In the genomic region with DNA sequence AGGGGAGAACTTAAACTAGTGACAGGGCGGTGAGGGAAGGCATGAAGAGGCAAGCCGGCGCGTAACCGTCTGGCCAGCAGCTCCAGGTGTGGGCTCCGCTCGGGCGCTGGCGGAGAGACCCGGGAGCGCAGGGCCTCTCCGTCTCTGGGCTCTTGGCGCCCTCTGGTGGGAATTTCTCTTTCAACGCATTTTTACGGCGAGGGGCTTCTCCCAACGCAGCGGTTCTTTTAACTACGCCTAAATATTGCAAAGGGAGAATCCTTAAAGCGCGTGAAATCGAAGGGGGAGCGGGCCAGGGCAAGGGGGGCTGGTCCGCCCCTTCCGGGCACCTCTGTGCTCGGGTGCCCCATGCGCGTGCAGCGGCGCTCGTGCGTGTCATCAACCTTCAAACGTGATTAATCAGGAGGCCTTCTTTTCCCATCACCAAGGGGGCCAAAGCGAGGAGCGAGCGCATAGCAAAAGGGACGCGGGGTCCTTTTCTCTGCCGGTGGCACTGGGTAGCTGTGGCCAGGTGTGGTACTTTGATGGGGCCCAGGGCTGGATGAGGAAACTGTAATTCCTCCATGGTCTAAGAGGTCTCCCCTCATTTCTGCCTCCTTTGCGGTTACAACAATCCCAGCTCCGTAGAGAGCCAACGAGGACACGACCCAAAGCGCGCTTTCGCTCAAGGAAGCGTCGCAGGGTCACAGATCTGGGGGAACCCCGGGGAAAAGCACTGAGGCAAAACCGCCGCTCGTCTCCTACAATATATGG, we compare ENCODE assay signal across 1 cellular context.
TF ChIP-seq lines count a peak whose summit lies in the region.

No MANE protein-coding gene starts in this region.

TF ChIP-seq in K562, 482 proteins besides CTCF, POLR2A, EP300 and RAD21 (continued from another document and continues in another):
- TF ChIP-seq ZNF395 (CRISPR knock-in tag; IDR thresholded peaks at IDR 0.05) (peak; percentile 40; the same call in 1 of the 2 replicates), FIP1L1 (IDR thresholded peaks at IDR 0.05; ENCODE audit: low read depth, low read length, poor library complexity, severe bottlenecking) (no peak), GTF2E2 (tag; IDR thresholded peaks at IDR 0.05) (no peak; the same call in 1 of the 2 replicates), ZFP91 (CRISPR knock-in tag; IDR thresholded peaks at IDR 0.05) (no peak), C11orf30 (IDR thresholded peaks at IDR 0.05; ENCODE audit: low read depth) (no peak), ELF2 (CRISPR knock-in tag; IDR thresholded peaks at IDR 0.05) (0 out of 2 replicates have a peak, but pooled peaks have one; percentile 53), MXD1 (CRISPR knock-in tag; IDR thresholded peaks at IDR 0.05; ENCODE audit: borderline replicate concordance, poor library complexity, severe bottlenecking) (no peak), ZFX (CRISPR knock-in tag; IDR thresholded peaks at IDR 0.05) (peak; percentile 71), ZFP36 (IDR thresholded peaks at IDR 0.05; ENCODE audit: low read depth, low read length, partially characterized antibody) (no peak), ZNF41 (CRISPR knock-in tag; conservative IDR thresholded peaks at IDR 0.05) (no peak), TARDBP (IDR thresholded peaks at IDR 0.05) (no peak; the same call in 1 of the 2 replicates), KAT8 (IDR thresholded peaks at IDR 0.05; ENCODE audit: low read depth) (no peak), TEAD1 (CRISPR knock-in tag; IDR thresholded peaks at IDR 0.05) (peak; percentile 45 to 48; a peak in 1 of 4 replicates), CBX8 (IDR thresholded peaks at IDR 0.05; ENCODE audit: borderline replicate concordance, extremely low read depth, low read depth, low read length, poor library complexity, severe bottlenecking) (no peak), TAL1 (IDR thresholded peaks at IDR 0.05) (no peak), RB1 (IDR thresholded peaks at IDR 0.05; ENCODE audit: low read depth) (peak; percentile 54; the same call in 1 of the 2 replicates), CREB5 (CRISPR knock-in tag; IDR thresholded peaks at IDR 0.05) (no peak), MNT (conservative IDR thresholded peaks at IDR 0.05) (peak in 1 of 2 experiments; percentile 23; a peak in 1 of 4 replicates), YY1 (IDR thresholded peaks at IDR 0.05; ENCODE audit: borderline replicate concordance in 1 of 3, control insufficient read depth in 1 of 3, extremely low read depth in 1 of 3, insufficient read depth in 3 of 3, insufficient read length in 1 of 3, insufficient replicate concordance in 2 of 3, low read depth in 1 of 3, low read length in 2 of 3) (peak in 1 of 3 experiments; percentile 4), COPS2 (conservative IDR thresholded peaks at IDR 0.05) (no peak), NONO (IDR thresholded peaks at IDR 0.05; ENCODE audit: low read depth in 2 of 2, low read length in 1 of 2) (0 out of 4 replicates have a peak, but pooled peaks of 1 of the 2 experiments have one; percentile 6), SMARCB1 (IDR thresholded peaks at IDR 0.05; ENCODE audit: insufficient read length, low read depth) (no peak), KDM4B (IDR thresholded peaks at IDR 0.05; ENCODE audit: borderline replicate concordance in 2 of 2, low read depth in 1 of 2) (peak in 1 of 2 experiments; percentile 52; a peak in 1 of 4 replicates), ZBTB2 (IDR thresholded peaks at IDR 0.05) (no peak)
- TF ChIP-seq, protein P1, sequence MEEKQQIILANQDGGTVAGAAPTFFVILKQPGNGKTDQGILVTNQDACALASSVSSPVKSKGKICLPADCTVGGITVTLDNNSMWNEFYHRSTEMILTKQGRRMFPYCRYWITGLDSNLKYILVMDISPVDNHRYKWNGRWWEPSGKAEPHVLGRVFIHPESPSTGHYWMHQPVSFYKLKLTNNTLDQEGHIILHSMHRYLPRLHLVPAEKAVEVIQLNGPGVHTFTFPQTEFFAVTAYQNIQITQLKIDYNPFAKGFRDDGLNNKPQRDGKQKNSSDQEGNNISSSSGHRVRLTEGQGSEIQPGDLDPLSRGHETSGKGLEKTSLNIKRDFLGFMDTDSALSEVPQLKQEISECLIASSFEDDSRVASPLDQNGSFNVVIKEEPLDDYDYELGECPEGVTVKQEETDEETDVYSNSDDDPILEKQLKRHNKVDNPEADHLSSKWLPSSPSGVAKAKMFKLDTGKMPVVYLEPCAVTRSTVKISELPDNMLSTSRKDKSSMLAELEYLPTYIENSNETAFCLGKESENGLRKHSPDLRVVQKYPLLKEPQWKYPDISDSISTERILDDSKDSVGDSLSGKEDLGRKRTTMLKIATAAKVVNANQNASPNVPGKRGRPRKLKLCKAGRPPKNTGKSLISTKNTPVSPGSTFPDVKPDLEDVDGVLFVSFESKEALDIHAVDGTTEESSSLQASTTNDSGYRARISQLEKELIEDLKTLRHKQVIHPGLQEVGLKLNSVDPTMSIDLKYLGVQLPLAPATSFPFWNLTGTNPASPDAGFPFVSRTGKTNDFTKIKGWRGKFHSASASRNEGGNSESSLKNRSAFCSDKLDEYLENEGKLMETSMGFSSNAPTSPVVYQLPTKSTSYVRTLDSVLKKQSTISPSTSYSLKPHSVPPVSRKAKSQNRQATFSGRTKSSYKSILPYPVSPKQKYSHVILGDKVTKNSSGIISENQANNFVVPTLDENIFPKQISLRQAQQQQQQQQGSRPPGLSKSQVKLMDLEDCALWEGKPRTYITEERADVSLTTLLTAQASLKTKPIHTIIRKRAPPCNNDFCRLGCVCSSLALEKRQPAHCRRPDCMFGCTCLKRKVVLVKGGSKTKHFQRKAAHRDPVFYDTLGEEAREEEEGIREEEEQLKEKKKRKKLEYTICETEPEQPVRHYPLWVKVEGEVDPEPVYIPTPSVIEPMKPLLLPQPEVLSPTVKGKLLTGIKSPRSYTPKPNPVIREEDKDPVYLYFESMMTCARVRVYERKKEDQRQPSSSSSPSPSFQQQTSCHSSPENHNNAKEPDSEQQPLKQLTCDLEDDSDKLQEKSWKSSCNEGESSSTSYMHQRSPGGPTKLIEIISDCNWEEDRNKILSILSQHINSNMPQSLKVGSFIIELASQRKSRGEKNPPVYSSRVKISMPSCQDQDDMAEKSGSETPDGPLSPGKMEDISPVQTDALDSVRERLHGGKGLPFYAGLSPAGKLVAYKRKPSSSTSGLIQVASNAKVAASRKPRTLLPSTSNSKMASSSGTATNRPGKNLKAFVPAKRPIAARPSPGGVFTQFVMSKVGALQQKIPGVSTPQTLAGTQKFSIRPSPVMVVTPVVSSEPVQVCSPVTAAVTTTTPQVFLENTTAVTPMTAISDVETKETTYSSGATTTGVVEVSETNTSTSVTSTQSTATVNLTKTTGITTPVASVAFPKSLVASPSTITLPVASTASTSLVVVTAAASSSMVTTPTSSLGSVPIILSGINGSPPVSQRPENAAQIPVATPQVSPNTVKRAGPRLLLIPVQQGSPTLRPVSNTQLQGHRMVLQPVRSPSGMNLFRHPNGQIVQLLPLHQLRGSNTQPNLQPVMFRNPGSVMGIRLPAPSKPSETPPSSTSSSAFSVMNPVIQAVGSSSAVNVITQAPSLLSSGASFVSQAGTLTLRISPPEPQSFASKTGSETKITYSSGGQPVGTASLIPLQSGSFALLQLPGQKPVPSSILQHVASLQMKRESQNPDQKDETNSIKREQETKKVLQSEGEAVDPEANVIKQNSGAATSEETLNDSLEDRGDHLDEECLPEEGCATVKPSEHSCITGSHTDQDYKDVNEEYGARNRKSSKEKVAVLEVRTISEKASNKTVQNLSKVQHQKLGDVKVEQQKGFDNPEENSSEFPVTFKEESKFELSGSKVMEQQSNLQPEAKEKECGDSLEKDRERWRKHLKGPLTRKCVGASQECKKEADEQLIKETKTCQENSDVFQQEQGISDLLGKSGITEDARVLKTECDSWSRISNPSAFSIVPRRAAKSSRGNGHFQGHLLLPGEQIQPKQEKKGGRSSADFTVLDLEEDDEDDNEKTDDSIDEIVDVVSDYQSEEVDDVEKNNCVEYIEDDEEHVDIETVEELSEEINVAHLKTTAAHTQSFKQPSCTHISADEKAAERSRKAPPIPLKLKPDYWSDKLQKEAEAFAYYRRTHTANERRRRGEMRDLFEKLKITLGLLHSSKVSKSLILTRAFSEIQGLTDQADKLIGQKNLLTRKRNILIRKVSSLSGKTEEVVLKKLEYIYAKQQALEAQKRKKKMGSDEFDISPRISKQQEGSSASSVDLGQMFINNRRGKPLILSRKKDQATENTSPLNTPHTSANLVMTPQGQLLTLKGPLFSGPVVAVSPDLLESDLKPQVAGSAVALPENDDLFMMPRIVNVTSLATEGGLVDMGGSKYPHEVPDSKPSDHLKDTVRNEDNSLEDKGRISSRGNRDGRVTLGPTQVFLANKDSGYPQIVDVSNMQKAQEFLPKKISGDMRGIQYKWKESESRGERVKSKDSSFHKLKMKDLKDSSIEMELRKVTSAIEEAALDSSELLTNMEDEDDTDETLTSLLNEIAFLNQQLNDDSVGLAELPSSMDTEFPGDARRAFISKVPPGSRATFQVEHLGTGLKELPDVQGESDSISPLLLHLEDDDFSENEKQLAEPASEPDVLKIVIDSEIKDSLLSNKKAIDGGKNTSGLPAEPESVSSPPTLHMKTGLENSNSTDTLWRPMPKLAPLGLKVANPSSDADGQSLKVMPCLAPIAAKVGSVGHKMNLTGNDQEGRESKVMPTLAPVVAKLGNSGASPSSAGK (IDR thresholded peaks at IDR 0.05): peak; percentile 36; the same call in 1 of the 2 replicates
- TF ChIP-seq, protein P2, sequence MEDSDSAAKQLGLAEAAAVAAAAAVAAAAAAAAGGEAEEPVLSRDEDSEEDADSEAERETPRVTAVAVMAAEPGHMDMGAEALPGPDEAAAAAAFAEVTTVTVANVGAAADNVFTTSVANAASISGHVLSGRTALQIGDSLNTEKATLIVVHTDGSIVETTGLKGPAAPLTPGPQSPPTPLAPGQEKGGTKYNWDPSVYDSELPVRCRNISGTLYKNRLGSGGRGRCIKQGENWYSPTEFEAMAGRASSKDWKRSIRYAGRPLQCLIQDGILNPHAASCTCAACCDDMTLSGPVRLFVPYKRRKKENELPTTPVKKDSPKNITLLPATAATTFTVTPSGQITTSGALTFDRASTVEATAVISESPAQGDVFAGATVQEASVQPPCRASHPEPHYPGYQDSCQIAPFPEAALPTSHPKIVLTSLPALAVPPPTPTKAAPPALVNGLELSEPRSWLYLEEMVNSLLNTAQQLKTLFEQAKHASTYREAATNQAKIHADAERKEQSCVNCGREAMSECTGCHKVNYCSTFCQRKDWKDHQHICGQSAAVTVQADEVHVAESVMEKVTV (CRISPR knock-in tag; IDR thresholded peaks at IDR 0.05): peak; percentile 98
